23 cellular contexts compared by ENCODE assay signal in the genomic region with DNA sequence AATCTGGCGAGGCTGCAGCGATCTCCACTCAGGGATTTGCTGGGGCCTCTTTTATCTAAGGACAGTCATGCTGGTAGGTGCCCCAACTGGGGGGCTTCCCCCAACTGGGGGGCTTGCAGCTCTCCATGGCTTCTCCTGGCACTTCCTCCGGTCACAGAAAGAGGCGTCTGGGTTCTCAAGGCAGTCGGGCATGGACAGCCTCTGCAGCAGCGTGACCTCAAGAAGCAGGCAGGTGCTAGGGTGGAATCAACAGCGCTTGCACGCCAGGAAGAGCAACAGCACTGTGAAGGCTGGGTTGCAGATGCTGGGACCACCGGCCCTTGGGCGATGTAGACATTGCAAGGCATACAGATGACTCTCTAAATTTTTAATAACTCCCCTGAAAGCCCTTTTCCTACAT. TPM values are rescaled to one million over a fixed set of nuclear protein-coding genes. Genes with fewer than 3 reads are reported as not detected.
DNase-seq lines count a peak whose midpoint lies in the region; ATAC-seq and TF ChIP-seq lines count a peak whose summit lies in the region.
"Had no signal": no experiment of that assay in that cellular context is flagged by ENCODE, and none has a peak within 500 bp of the region (broad histone marks: within the 10 kb centered on the region; RNA-seq: fewer than 3 reads in every experiment).

No MANE protein-coding gene starts in this region.

- no peaks in the 10 kb centered on the region for H3K9me3 ChIP-seq in endodermal cell (ENCODE audit: control insufficient read depth, low read length)
- no peaks in the 10 kb centered on the region for H3K9me3 ChIP-seq in thymus (ENCODE audit: control insufficient read depth)
- no peaks in the 10 kb centered on the region for H3K9me3 ChIP-seq in OCI-LY7 (ENCODE audit: low read length)
- H3K9me3 ChIP-seq: ovary, right lobe of liver had no signal

- no peak overlapping the region for H3K4me3 ChIP-seq in endodermal cell (ENCODE audit: low read length)
- no peak overlapping the region for H3K4me3 ChIP-seq in thymus (ENCODE audit: low read length)
- no peak overlapping the region for H3K4me3 ChIP-seq in OCI-LY7 (ENCODE audit: low read depth, low read length, poor library complexity, severe bottlenecking)
- H3K4me3 ChIP-seq: ovary, right lobe of liver had no signal

- 87 to 93% methylated on average over 8 to 10 of the region's 10 CpGs for WGBS in endodermal cell (ENCODE audit: insufficient coverage in 1 of 2, insufficient read length in 1 of 2), 2 experiments
- WGBS in thymus, result 79% methylated on average over 10 of the region's 10 CpGs

- H3K36me3 Mint-ChIP-seq in activated CD8-positive, alpha-beta T cell treated with anti-CD3 and anti-CD28 coated beads for 36 hours (ENCODE audit: low read depth), result peaks cover 83% of the 10 kb centered on the region
- peaks cover 14% of the 10 kb centered on the region for H3K36me3 Mint-ChIP-seq in endodermal cell (ENCODE audit: low read depth)

- POLR2A ChIA-PET in activated CD8-positive, alpha-beta T cell treated with anti-CD3 and anti-CD28 coated beads for 36 hours (lab: Charles Lee), result interaction anchor here (1.2 to 3.8 kb wide), 9 partner anchors 8 to 43 kb away, joined by 3 to 37 read pairs (median 8); no protein-coding TSS in a partner anchor
- POLR2A ChIA-PET in OCI-LY7 (lab: Charles Lee), result no interaction called here

- DNase-seq in Right ventricle myocardium inferior (ENCODE audit: missing footprints) (peak; percentile 28), Right ventricle myocardium superior (no peak), endodermal cell (no peak), LoVo (ENCODE audit: low spot score) (no peak), OCI-LY7 (ENCODE audit: low spot score) (no peak), DMS153 (lab: John Stamatoyannopoulos, UW) (no peak)
- DNase-seq in activated CD8-positive, alpha-beta T cell treated with anti-CD3 and anti-CD28 coated beads for 36 hours, result peak; percentile 53
- DNase-seq: Calu3; cortex of kidney; GOT3; hippocampal formation; islet precursor cell; Kasumi-1; NCI-H1105; NK-92 treated with Interleukin-12 subunit alpha and Interleukin-12 subunit beta, amount 100 ng/mL, for 24 hours; ovary; right lobe of liver; trophoblast cell had no signal

- H2AFZ ChIP-seq in OCI-LY7 (ENCODE audit: low read length), result no peak overlapping the region

- H3K27me3 ChIP-seq in endodermal cell (ENCODE audit: control insufficient read depth, insufficient read depth, low read length, poor library complexity, severe bottlenecking), result no peaks in the 10 kb centered on the region
- H3K27me3 ChIP-seq in thymus (ENCODE audit: control insufficient read depth, insufficient read depth), result no peaks in the 10 kb centered on the region
- H3K27me3 ChIP-seq: ovary, right lobe of liver had no signal

- H3K9ac ChIP-seq in endodermal cell (ENCODE audit: extremely low read depth, low read length, poor library complexity, severe bottlenecking), result no peak overlapping the region

- BruUV-seq in OCI-LY7 (replicated peaks; lab: Mats Ljungman, UMichigan), result no TSS peak

- peaks cover 97% of the 10 kb centered on the region for H3K4me1 Mint-ChIP-seq in activated CD8-positive, alpha-beta T cell treated with anti-CD3 and anti-CD28 coated beads for 36 hours (ENCODE audit: low read depth)
- H3K4me1 Mint-ChIP-seq in endodermal cell, result peaks cover 12% of the 10 kb centered on the region

- no peaks in the 10 kb centered on the region for H3K79me2 ChIP-seq in OCI-LY7 (ENCODE audit: insufficient read depth, low read depth, low read length)

- CTCF ChIA-PET in activated CD8-positive, alpha-beta T cell treated with anti-CD3 and anti-CD28 coated beads for 36 hours (lab: Charles Lee), result interaction anchor here (1.0 to 4.4 kb wide), 7 partner anchors 11 to 176 kb away, joined by 3 to 34 read pairs (median 10); no protein-coding TSS in a partner anchor
- CTCF ChIA-PET in OCI-LY7 (lab: Charles Lee; ENCODE audit: unreplicated experiment), result no interaction called here

- intact Hi-C loops in Right ventricle myocardium inferior (cut with DNase I), result no loop called here
- intact Hi-C loops in Right ventricle myocardium superior (cut with DNase I), result no loop called here
- intact Hi-C loops in activated CD8-positive, alpha-beta T cell treated with anti-CD3 and anti-CD28 coated beads for 36 hours (cut with micrococcal nuclease), result no loop called here
- intact Hi-C loops in OCI-LY7 (cut with micrococcal nuclease; ENCODE audit: unreplicated experiment), result no loop called here

- no peaks in the 10 kb centered on the region for H4K20me1 ChIP-seq in OCI-LY7 (ENCODE audit: insufficient read depth, low read length)

- ATAC-seq in Right ventricle myocardium inferior (no peak), Right ventricle myocardium superior (ENCODE audit: poor library complexity) (no peak)
- ATAC-seq in activated CD8-positive, alpha-beta T cell treated with anti-CD3 and anti-CD28 coated beads for 36 hours, result peak; percentile 8
- ATAC-seq: right lobe of liver had no signal

- no peaks in the 10 kb centered on the region for H3K27me3 Mint-ChIP-seq in activated CD8-positive, alpha-beta T cell treated with anti-CD3 and anti-CD28 coated beads for 36 hours
- no peaks in the 10 kb centered on the region for H3K27me3 Mint-ChIP-seq in endodermal cell (ENCODE audit: insufficient read depth)

- no peak for TF ChIP-seq CTCF in activated CD8-positive, alpha-beta T cell treated with anti-CD3 and anti-CD28 coated beads for 36 hours (IDR thresholded peaks at IDR 0.05)
- TF ChIP-seq CTCF in endodermal cell (conservative IDR thresholded peaks at IDR 0.05) (no peak), OCI-LY7 (conservative IDR thresholded peaks at IDR 0.05; ENCODE audit: low read length) (no peak)

- H3K27ac ChIP-seq in endodermal cell (ENCODE audit: low read depth, low read length) (peak overlapping the region; percentile 46), thymus (ENCODE audit: low read depth) (peak overlapping the region; percentile 72), OCI-LY7 (ENCODE audit: low read depth, low read length, poor library complexity, severe bottlenecking) (no peak overlapping the region)
- H3K27ac ChIP-seq: ovary, right lobe of liver, RWPE1 had no signal

- H3K4me1 ChIP-seq in endodermal cell (ENCODE audit: control insufficient read depth, insufficient read depth, low read length) (peaks cover 12% of the 10 kb centered on the region), thymus (ENCODE audit: control insufficient read depth, insufficient read depth, low read length) (peaks cover 6% of the 10 kb centered on the region), OCI-LY7 (ENCODE audit: insufficient read depth, low read length, poor library complexity, severe bottlenecking) (no peaks in the 10 kb centered on the region)
- H3K4me1 ChIP-seq: right lobe of liver had no signal

- no peak overlapping the region for H3K4me2 ChIP-seq in OCI-LY7 (ENCODE audit: low read length)

- H3K27ac Mint-ChIP-seq in activated CD8-positive, alpha-beta T cell treated with anti-CD3 and anti-CD28 coated beads for 36 hours, result peak overlapping the region; percentile 99
- no peak overlapping the region for H3K27ac Mint-ChIP-seq in endodermal cell

- H3K36me3 ChIP-seq in endodermal cell (ENCODE audit: control insufficient read depth, insufficient read depth, low read length), result peaks cover 17% of the 10 kb centered on the region
- peaks cover 88% of the 10 kb centered on the region for H3K36me3 ChIP-seq in thymus (ENCODE audit: control insufficient read depth, insufficient read depth)
- no peaks in the 10 kb centered on the region for H3K36me3 ChIP-seq in OCI-LY7 (ENCODE audit: insufficient read depth, low read length)
- H3K36me3 ChIP-seq: ovary, right lobe of liver had no signal

- no peaks in the 10 kb centered on the region for H3K9me2 ChIP-seq in OCI-LY7 (ENCODE audit: insufficient read depth, low read length)

- H3K4me3 Mint-ChIP-seq in activated CD8-positive, alpha-beta T cell treated with anti-CD3 and anti-CD28 coated beads for 36 hours, result peak overlapping the region; percentile 52
- H3K4me3 Mint-ChIP-seq in endodermal cell, result no peak overlapping the region

- no peaks in the 10 kb centered on the region for H3K9me3 Mint-ChIP-seq in activated CD8-positive, alpha-beta T cell treated with anti-CD3 and anti-CD28 coated beads for 36 hours
- H3K9me3 Mint-ChIP-seq in endodermal cell, result no peaks in the 10 kb centered on the region

RNA-seq across cellular contexts. Expression of a gene that starts 46.2 kb away (rescaled TPM):
- 0.14 TPM for total RNA-seq in Right ventricle myocardium inferior
- total RNA-seq in Right ventricle myocardium superior, result 0.08 TPM
- total RNA-seq in activated CD8-positive, alpha-beta T cell treated with anti-CD3 and anti-CD28 coated beads for 36 hours, result 10 to 100 TPM; 48.5 to 53.0 TPM
- total RNA-seq in endodermal cell, result 1 to 10 TPM; 5.7 to 6.0 TPM
- 1.2 TPM for polyA plus RNA-seq in endodermal cell (2013, experiment 1 of 2)
- polyA plus RNA-seq in endodermal cell (2013, experiment 2 of 2), result 1.6 TPM
- polyA plus RNA-seq in thymus, result 15.1 TPM
- not detected in 2 replicates for total RNA-seq in OCI-LY7 (2014; rRNA removed; shearing (Covaris generic))
- total RNA-seq in OCI-LY7 (2022), result not detected in 2 replicates
- total RNA-seq: fibroblast of villous mesenchyme, G401, NCI-H460 had no signal

Comparison
In these comparisons a context has a peak if more than half of its experiments do, and no peak if none do; other contexts are left out.
1. DNase-seq: peak in Right ventricle myocardium inferior (single experiment) and activated CD8-positive, alpha-beta T cell treated with anti-CD3 and anti-CD28 coated beads for 36 hours (single experiment); none in Right ventricle myocardium superior (single experiment), endodermal cell (single experiment), LoVo (single experiment), OCI-LY7 (single experiment) and DMS153 (single experiment).
2. RNA of a gene that starts 46.2 kb away (total RNA-seq): 48.5 to 53.0 TPM in activated CD8-positive, alpha-beta T cell treated with anti-CD3 and anti-CD28 coated beads for 36 hours; 5.7 to 6.0 TPM in endodermal cell, 0.14 TPM in Right ventricle myocardium inferior (single experiment), 0.08 TPM in Right ventricle myocardium superior (single experiment) and not detected in OCI-LY7; every median in the first group is over 4 times any median in the second.